8 cellular contexts compared by ENCODE assay signal in genomic region chr17:50161023-50161910, GRCh38. TPM values are rescaled to one million over a fixed set of nuclear protein-coding genes. Genes with fewer than 3 reads are reported as not detected.
DNase-seq lines count a peak whose midpoint lies in the region; ATAC-seq and TF ChIP-seq lines count a peak whose summit lies in the region.

No MANE protein-coding gene starts in this region.

- intact Hi-C loops in mammary epithelial cell (cut with micrococcal nuclease) (loop anchor here (1.0 kb wide), 4 partner anchors 9 to 67 kb away; no protein-coding TSS in a partner anchor), spleen (cut with DNase I; ENCODE audit: low total_unique reads) (no loop called here)

- in situ Hi-C loops in mammary epithelial cell (cut with MboI; ENCODE audit: low sequenced_read_pairs in 2 of 2), result loop anchor here in 1 of 2 donors (5.0 kb wide), 1 partner anchor 44 kb away; no protein-coding TSS in a partner anchor

- DNase-seq in AG04449 (ENCODE audit: low read depth, low spot score) (no peak), NCI-H2227 (lab: John Stamatoyannopoulos, UW; ENCODE audit: unreplicated experiment) (peak; percentile 98), WERI-Rb-1 (peak; percentile 96), mammary epithelial cell (peak; percentile 81), iris pigment epithelial cell (ENCODE audit: low read depth) (peak; percentile 82), spleen (peak; percentile 99)

- H3K4me3 ChIP-seq in AG04449 (ENCODE audit: low read depth, low read length), result peak overlapping the region; percentile 75
- peak overlapping the region; percentile 42 for H3K4me3 ChIP-seq in WERI-Rb-1 (ENCODE audit: low read depth, low read length)
- H3K4me3 ChIP-seq in mammary epithelial cell (replicated peaks in 1 of 3; ENCODE audit: insufficient read depth in 1 of 3, low read depth in 2 of 3, low read length in 3 of 3), result peak overlapping the region; percentile 10 to 61 (median 55)
- H3K4me3 ChIP-seq in spleen, result peak overlapping the region; percentile 37 to 70 (median 54)

- no peaks in the 10 kb centered on the region for H4K20me1 ChIP-seq in mammary epithelial cell (ENCODE audit: insufficient read depth, low read length)

- dilution Hi-C loops in mammary epithelial cell (cut with HindIII; ENCODE audit: low sequenced_read_pairs), result no loop called here

- peak overlapping the region; percentile 95 for H3K4me2 ChIP-seq in mammary epithelial cell (ENCODE audit: insufficient read depth, low read depth, low read length)

- POLR2A ChIA-PET in AG04449 (lab: Yijun Ruan, JAX), result interaction anchor here (0.6 to 1.9 kb wide), 3 partner anchors 9 to 75 kb away, joined by 3 to 12 read pairs (median 5); partner anchors contain the start of gene COL1A1

- H3K36me3 ChIP-seq in WERI-Rb-1 (no peaks in the 10 kb centered on the region), mammary epithelial cell (ENCODE audit: insufficient read depth, low read length) (no peaks in the 10 kb centered on the region), spleen (no peaks in the 10 kb centered on the region)

- peak overlapping the region; percentile 91 for H2AFZ ChIP-seq in mammary epithelial cell (ENCODE audit: low read depth, low read length)

- H3K27ac ChIP-seq in WERI-Rb-1, result peak overlapping the region; percentile 8; the same call in 1 of the 2 replicates
- no peak overlapping the region for H3K27ac ChIP-seq in mammary epithelial cell (ENCODE audit: insufficient read depth, low read depth, low read length)
- peak overlapping the region in 7 of 8 donors; percentile 38 to 71 (median 64) for H3K27ac ChIP-seq in spleen

- 7% methylated on average over 39 of the region's 53 CpGs for WGBS in mammary epithelial cell (ENCODE audit: low coverage, missing lambda C conversion rate)
- 0 to 2% (median 1%) methylated on average over 50 to 53 of the region's 53 CpGs for WGBS in spleen, 5 donors

- BruUV-seq in mammary epithelial cell (replicated peaks; lab: Mats Ljungman, UMichigan), result no TSS peak

- H3K9me3 ChIP-seq in WERI-Rb-1 (ENCODE audit: severe bottlenecking) (no peaks in the 10 kb centered on the region), mammary epithelial cell (replicated peaks; ENCODE audit: insufficient read depth, low read length) (no peaks in the 10 kb centered on the region), spleen (no peaks in the 10 kb centered on the region)

- H3K9ac ChIP-seq in mammary epithelial cell (ENCODE audit: insufficient read depth, low read length), result no peak overlapping the region

- CTCF ChIA-PET in AG04449 (lab: Yijun Ruan, JAX), result interaction anchor here (0.6 to 2.8 kb wide), 53 partner anchors 10 to 200 kb away, joined by 3 to 133 read pairs (median 5); partner anchors contain the start of genes PDK2, PPP1R9B, SAMD14 and TMEM92
- CTCF ChIA-PET in mammary epithelial cell (lab: Charles Lee; ENCODE audit: low non-redundant PET), result interaction anchor here (0.6 to 0.7 kb wide), 3 partner anchors 39 to 105 kb away, joined by 3 to 4 read pairs (median 4); no protein-coding TSS in a partner anchor

- H3K27me3 ChIP-seq in WERI-Rb-1 (ENCODE audit: insufficient read depth, low read depth, severe bottlenecking) (no peaks in the 10 kb centered on the region), mammary epithelial cell (ENCODE audit: insufficient read depth, low read length) (no peaks in the 10 kb centered on the region), spleen (replicated peaks in 1 of 7) (peaks cover 0 to 3% (median 0%) of the 10 kb centered on the region in 7 donors)

- ATAC-seq in GM18868 (IDR thresholded peaks at IDR 0.05; ENCODE audit: unreplicated experiment) (peak; percentile 80), HG03135 (IDR thresholded peaks at IDR 0.05; ENCODE audit: unreplicated experiment) (peak; percentile 76)

- no peaks in the 10 kb centered on the region for H3K79me2 ChIP-seq in mammary epithelial cell (ENCODE audit: insufficient read depth, low read length)

- TF ChIP-seq POLR2A in spleen (IDR thresholded peaks at IDR 0.05), result no peak

- H3K4me1 ChIP-seq in mammary epithelial cell (ENCODE audit: insufficient read depth, low read length) (peaks cover 12% of the 10 kb centered on the region), spleen (peaks cover 4 to 52% (median 33%) of the 10 kb centered on the region in 6 donors)

- TF ChIP-seq CTCF in AG04449 (IDR thresholded peaks at IDR 0.05; ENCODE audit: insufficient read depth, low read length, missing control alignments), result peak; percentile 97
- peak; percentile 96 for TF ChIP-seq CTCF in WERI-Rb-1 (IDR thresholded peaks at IDR 0.05; ENCODE audit: low read depth, low read length)
- TF ChIP-seq CTCF in mammary epithelial cell (conservative IDR thresholded peaks at IDR 0.05 in 1 of 2, IDR thresholded peaks at IDR 0.05 in 1 of 2; ENCODE audit: extremely low read depth in 1 of 2, insufficient read depth in 1 of 2, low read depth in 1 of 2, low read length in 2 of 2), result peak; percentile 84 to 96
- peak; percentile 95 to 99 (median 97) for TF ChIP-seq CTCF in spleen (IDR thresholded peaks at IDR 0.05 in 8 of 11, conservative IDR thresholded peaks at IDR 0.05 in 3 of 11)

RNA-seq across cellular contexts. Expression of gene SGCA, which starts 4.5 kb away (rescaled TPM):
- not detected for total RNA-seq in mammary epithelial cell
- not detected for polyA plus RNA-seq in mammary epithelial cell
- not detected for polyA minus RNA-seq in mammary epithelial cell
- total RNA-seq in spleen, result 1 to 10 TPM in 6 of 7 donors, not detected in 1; 1.2 to 4.7 (median 2.7) TPM
- 1 to 10 TPM; 3.7 to 5.9 (median 5.7) TPM for polyA plus RNA-seq in spleen

RNA-seq across cellular contexts. Expression of gene PPP1R9B, which starts 10.8 kb away (rescaled TPM):
- total RNA-seq in mammary epithelial cell (10 to 100 TPM; 19.5 to 46.7 TPM), spleen (100 to 1,000 TPM in 4 of 7 donors, 10 to 100 TPM in 3; 54.1 to 136 (median 112) TPM)
- polyA plus RNA-seq in mammary epithelial cell (13.7 TPM), spleen (100 to 1,000 TPM in 1 of 3 donors, 10 to 100 TPM in 2; 30.0 to 105 (median 40.9) TPM)
- 19.9 TPM for polyA minus RNA-seq in mammary epithelial cell

RNA-seq across cellular contexts. Expression of gene SAMD14, which starts 31.3 kb away (rescaled TPM):
- total RNA-seq in mammary epithelial cell (under 1 TPM; 0.12 to 0.33 TPM), spleen (1 to 10 TPM; 1.2 to 7.5 (median 4.1) TPM)
- polyA plus RNA-seq in mammary epithelial cell (0.05 TPM), spleen (1 to 10 TPM; 1.1 to 1.9 (median 1.1) TPM)
- 0.98 TPM for polyA minus RNA-seq in mammary epithelial cell

RNA-seq across cellular contexts. Expression of gene COL1A1, which starts 40.2 kb away (rescaled TPM):
- total RNA-seq in mammary epithelial cell (10 to 100 TPM in 1 of 2 donors, 1 to 10 TPM in 1; 9.2 to 14.2 TPM), spleen (100 to 1,000 TPM in 2 of 7 donors, 10 to 100 TPM in 4, 1 to 10 TPM in 1; 7.4 to 458 (median 65.4) TPM)
- polyA plus RNA-seq in mammary epithelial cell (1.8 TPM), spleen (10 to 100 TPM in 2 of 3 donors, 1 to 10 TPM in 1; 7.1 to 24.0 (median 11.3) TPM)
- 11.4 TPM for polyA minus RNA-seq in mammary epithelial cell
